ENCODE assay signal across 1 cellular context in the genomic region with DNA sequence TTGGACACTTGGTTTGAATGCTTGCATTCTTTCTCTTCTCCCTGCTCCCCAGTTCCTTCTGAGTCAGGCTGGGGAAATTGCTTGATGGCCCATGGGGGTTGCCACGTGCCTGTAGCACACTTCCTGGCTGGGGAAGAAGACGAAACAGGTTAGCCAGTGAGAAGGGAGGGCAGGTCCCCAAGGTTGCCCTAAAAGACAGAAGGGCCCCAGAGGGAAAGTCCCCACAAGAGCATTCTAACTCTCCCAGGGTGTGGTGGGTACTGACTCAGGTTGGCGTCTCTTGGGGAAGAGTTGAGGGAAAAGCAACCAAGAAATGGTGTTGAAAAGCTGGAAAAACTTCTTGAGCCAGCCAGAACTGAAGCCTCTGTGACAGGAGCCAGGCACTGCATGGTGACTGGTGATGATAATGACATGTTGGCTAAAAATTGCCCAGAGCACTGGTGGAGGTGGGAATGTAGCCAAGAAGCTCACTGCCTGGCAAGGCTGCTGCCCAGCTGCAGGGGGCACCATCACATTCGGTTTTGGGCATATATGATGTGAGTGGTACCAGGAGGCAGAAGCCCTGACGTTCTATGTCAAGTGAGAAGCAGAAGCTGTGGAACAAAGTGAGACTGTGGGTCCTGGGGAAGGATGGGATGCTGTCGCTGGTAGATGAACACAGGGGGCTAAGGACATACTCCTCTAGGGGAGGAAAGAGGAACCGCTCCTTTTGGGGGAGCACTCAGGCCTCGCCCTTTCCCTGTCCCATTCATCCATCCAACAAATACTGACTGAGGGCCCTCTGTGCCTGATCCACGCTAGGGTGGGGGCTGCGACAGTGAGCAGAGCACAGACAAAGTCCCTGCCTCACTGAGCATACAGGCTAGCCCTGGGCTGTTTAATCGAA.
TF ChIP-seq lines count a peak whose summit lies in the region.

No MANE protein-coding gene starts in this region.

TF ChIP-seq in H1, 55 proteins besides CTCF, POLR2A, EP300 and RAD21:
- TF ChIP-seq SIN3A (conservative IDR thresholded peaks at IDR 0.05 in 1 of 2, IDR thresholded peaks at IDR 0.05 in 1 of 2; ENCODE audit: low read depth in 1 of 2, low read length in 2 of 2) = no peak
- no peak for TF ChIP-seq CHD7 (IDR thresholded peaks at IDR 0.05; ENCODE audit: insufficient replicate concordance, low read length)
- no peak for TF ChIP-seq CHD2 (IDR thresholded peaks at IDR 0.05; ENCODE audit: low read length)
- TF ChIP-seq FOSL1 (IDR thresholded peaks at IDR 0.05; ENCODE audit: insufficient read depth, low read depth, low read length) = no peak
- no peak for TF ChIP-seq CBX8 (IDR thresholded peaks at IDR 0.05; ENCODE audit: borderline replicate concordance, low read depth, low read length)
- TF ChIP-seq CEBPB (IDR thresholded peaks at IDR 0.05; ENCODE audit: low read depth, low read length) = no peak
- TF ChIP-seq RBBP5 (IDR thresholded peaks at IDR 0.05; ENCODE audit: borderline replicate concordance, low read depth, low read length) = no peak
- no peak for TF ChIP-seq GABPA (IDR thresholded peaks at IDR 0.05; ENCODE audit: borderline replicate concordance, insufficient read depth, low read length)
- TF ChIP-seq SRF (IDR thresholded peaks at IDR 0.05; ENCODE audit: low read depth, low read length) = no peak
- TF ChIP-seq SP2 (IDR thresholded peaks at IDR 0.05; ENCODE audit: low read length) = no peak
- TF ChIP-seq RFX5 (IDR thresholded peaks at IDR 0.05; ENCODE audit: borderline replicate concordance, low read depth, low read length) = no peak
- no peak for TF ChIP-seq MAFK (IDR thresholded peaks at IDR 0.05; ENCODE audit: low read depth, low read length)
